8 cellular contexts compared by ENCODE assay signal in the genomic region with DNA sequence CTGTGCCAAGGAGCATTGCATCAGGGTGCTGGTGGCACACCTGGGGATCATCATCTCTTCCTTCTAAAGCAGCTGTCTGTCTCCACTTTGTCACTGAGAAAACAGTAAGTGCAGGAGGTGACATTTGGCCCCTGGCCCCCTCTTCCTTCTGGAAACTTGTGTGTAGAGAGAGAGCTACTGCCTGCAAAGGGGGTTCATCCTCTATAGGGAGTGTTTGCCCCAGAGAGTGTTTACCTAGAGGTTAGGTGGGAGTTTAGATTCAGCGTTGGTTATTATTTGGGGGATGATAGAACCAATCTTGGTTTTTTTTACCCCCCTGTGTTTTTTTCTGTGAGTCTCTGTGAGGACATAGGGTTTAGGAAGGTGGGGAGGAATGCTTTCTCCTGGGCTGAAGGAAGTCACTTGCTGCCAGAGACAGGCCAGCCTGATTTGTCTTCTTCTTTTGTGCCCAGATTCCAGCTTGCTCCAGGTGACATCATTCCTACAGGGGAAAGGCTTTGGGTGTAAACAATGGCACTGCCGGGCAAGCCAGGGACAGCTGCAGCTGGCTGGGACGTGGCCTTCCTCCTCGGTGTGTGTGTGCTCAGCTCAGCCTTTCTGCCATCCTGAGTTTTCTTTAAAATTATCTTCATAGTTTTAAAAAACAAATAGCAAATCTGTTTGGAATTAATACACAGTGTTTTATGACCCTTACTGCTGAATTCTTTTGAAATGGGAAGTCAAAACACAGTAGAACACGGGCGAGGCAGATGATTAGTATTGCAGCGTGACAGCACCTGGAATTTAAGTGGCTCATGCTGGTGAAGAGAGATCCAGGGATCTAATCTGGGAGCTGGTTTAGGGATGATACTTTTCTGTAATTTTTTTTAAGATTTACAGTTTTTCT. TPM values are rescaled to one million over a fixed set of nuclear protein-coding genes. Genes with fewer than 3 reads are reported as not detected.
DNase-seq lines count a peak whose midpoint lies in the region; ATAC-seq and TF ChIP-seq lines count a peak whose summit lies in the region.

No MANE protein-coding gene starts in this region.

- POLR2A ChIA-PET in SK-N-SH (lab: Yijun Ruan, JAX) = no interaction called here

- peak overlapping the region; percentile 21; the same call in 1 of the 2 replicates for H3K4me2 ChIP-seq in SK-N-SH

- H3K27ac ChIP-seq in SK-N-SH (ENCODE audit: low read depth in 2 of 2, low read length in 1 of 2) (peak overlapping the region; percentile 14 to 72; a peak in 3 of 4 replicates), SJSA1 (peak overlapping the region; percentile 38), psoas muscle (peak overlapping the region; percentile 79)

- H3K4me3 ChIP-seq in SK-N-SH (ENCODE audit: low read depth in 2 of 2, low read length in 1 of 2) (no peak overlapping the region; a peak in 1 of 4 replicates), SJSA1 (no peak overlapping the region), psoas muscle (peak overlapping the region; percentile 24)

- H3K27me3 ChIP-seq in SK-N-SH (ENCODE audit: insufficient read depth) = no peaks in the 10 kb centered on the region
- H3K27me3 ChIP-seq in SJSA1 (replicated peaks) = no peaks in the 10 kb centered on the region
- no peaks in the 10 kb centered on the region for H3K27me3 ChIP-seq in psoas muscle (ENCODE audit: insufficient read depth in 3 of 3, low read length in 2 of 3)

- 73% methylated on average over 7 of the region's 7 CpGs for WGBS in SK-N-SH (ENCODE audit: low lambda C conversion rate)
- WGBS in psoas muscle, 3 donors = 16 to 19% (median 19%) methylated on average over 7 of the region's 7 CpGs

- no peak overlapping the region for H2AFZ ChIP-seq in SK-N-SH (ENCODE audit: low read depth)

- peaks cover 100% of the 10 kb centered on the region for H4K20me1 ChIP-seq in SK-N-SH (ENCODE audit: insufficient read depth)

- no peak for TF ChIP-seq CTCF in SK-N-SH (IDR thresholded peaks at IDR 0.05)
- no peak for TF ChIP-seq CTCF in psoas muscle (IDR thresholded peaks at IDR 0.05)
- TF ChIP-seq CTCF in GM13976 (IDR thresholded peaks at IDR 0.05; ENCODE audit: borderline replicate concordance, control extremely low read depth, extremely low read depth, insufficient read depth, missing control alignments) = no peak

- CTCF ChIA-PET in SK-N-SH (lab: Yijun Ruan, JAX) = interaction anchor here (1.6 to 2.2 kb wide), 2 partner anchors 18 to 68 kb away, joined by 3 to 5 read pairs; no protein-coding TSS in a partner anchor

- H3K36me3 ChIP-seq in SK-N-SH (replicated peaks in 1 of 2; ENCODE audit: control insufficient read depth in 1 of 2, insufficient read depth in 2 of 2, low read length in 1 of 2) = peaks cover 6% of the 10 kb centered on the region in 2 experiments
- peaks cover 31% of the 10 kb centered on the region for H3K36me3 ChIP-seq in SJSA1
- H3K36me3 ChIP-seq in psoas muscle (ENCODE audit: insufficient read depth in 1 of 2, low read depth in 1 of 2) = no peaks in the 10 kb centered on the region

- H3K4me1 ChIP-seq in SK-N-SH (ENCODE audit: control insufficient read depth in 1 of 2, insufficient read depth in 2 of 2, low read depth in 1 of 2, low read length in 1 of 2) = peaks cover 33 to 62% of the 10 kb centered on the region in 2 experiments
- peaks cover 70% of the 10 kb centered on the region for H3K4me1 ChIP-seq in SJSA1 (replicated peaks)
- peaks cover 85% of the 10 kb centered on the region for H3K4me1 ChIP-seq in psoas muscle

- H3F3A ChIP-seq in SK-N-SH (replicated peaks; ENCODE audit: insufficient read depth) = peaks cover 16% of the 10 kb centered on the region

- no peak overlapping the region for H3K9ac ChIP-seq in SK-N-SH

- intact Hi-C loops in psoas muscle (cut with DNase I) = no loop called here

- in situ Hi-C loops in GM13976 (cut with MboI; ENCODE audit: low sequenced_read_pairs, unreplicated experiment) = no loop called here

- H3K9me3 ChIP-seq in SK-N-SH = no peaks in the 10 kb centered on the region
- no peaks in the 10 kb centered on the region for H3K9me3 ChIP-seq in SJSA1 (replicated peaks)
- H3K9me3 ChIP-seq in psoas muscle = no peaks in the 10 kb centered on the region

- no peak for TF ChIP-seq RAD21 in SK-N-SH (IDR thresholded peaks at IDR 0.05; ENCODE audit: low read length)

- ATAC-seq in SK-N-SH treated with all-trans-retinoic acid at 6 μM for 48 hours (no peak), psoas muscle (peak; percentile 50 to 66 (median 62))

- H3K79me2 ChIP-seq in SK-N-SH (ENCODE audit: insufficient read depth) = peaks cover 100% of the 10 kb centered on the region

- DNase-seq in SK-N-SH = no peak
- DNase-seq in SJSA1 (ENCODE audit: low read depth in 1 of 2, low spot score in 2 of 2) = no peak
- DNase-seq in glomerular visceral epithelial cell (ENCODE audit: extremely low spot score) = peak; percentile 25
- peak in 1 of 2 donors; percentile 44 for DNase-seq in psoas muscle
- no peak for DNase-seq in stimulated activated CD8-positive, alpha-beta memory T cell treated with anti-CD3 and anti-CD28 coated beads, Interleukin-4, amount 100 ng/mL, for 48 hours
- no peak for DNase-seq in NCI-H1436 (lab: John Stamatoyannopoulos, UW)
- no peak for DNase-seq in GM13976 (ENCODE audit: low spot score)

- no peak for TF ChIP-seq EP300 in SK-N-SH (IDR thresholded peaks at IDR 0.05; ENCODE audit: borderline replicate concordance in 1 of 2, low read depth in 1 of 2, low read length in 1 of 2)

- H3K9me2 ChIP-seq in SK-N-SH = no peaks in the 10 kb centered on the region

TF ChIP-seq in SK-N-SH, 30 proteins besides CTCF, POLR2A, EP300 and RAD21:
- TF ChIP-seq MXI1 (IDR thresholded peaks at IDR 0.05; ENCODE audit: low read depth, low read length) = 0 out of 2 replicates have a peak, but pooled peaks have one; percentile 23
- TF ChIP-seq RCOR1 (IDR thresholded peaks at IDR 0.05; ENCODE audit: low read length) = no peak
- no peak for TF ChIP-seq TEAD4 (IDR thresholded peaks at IDR 0.05; ENCODE audit: borderline replicate concordance, insufficient read depth)
TF ChIP-seq in SK-N-SH: peak in this region for 1.

TF ChIP-seq in SK-N-SH treated with all-trans-retinoic acid at 6 μM for 48 hours, 23 proteins besides CTCF, POLR2A, EP300 and RAD21:
- TF ChIP-seq TOX (CRISPR knock-in tag; IDR thresholded peaks at IDR 0.05; ENCODE audit: borderline replicate concordance) (no peak), ZNF565 (CRISPR knock-in tag; conservative IDR thresholded peaks at IDR 0.05; ENCODE audit: low read depth) (no peak), ZNF70 (CRISPR knock-in tag; IDR thresholded peaks at IDR 0.05) (no peak), ZFP3 (CRISPR knock-in tag; IDR thresholded peaks at IDR 0.05) (no peak), ZFP30 (CRISPR knock-in tag; IDR thresholded peaks at IDR 0.05) (no peak), SNAI2 (CRISPR knock-in tag; IDR thresholded peaks at IDR 0.05) (no peak)

RNA-seq across cellular contexts. Expression of gene PRRC2B, which starts 24.5 kb away (rescaled TPM):
- polyA plus RNA-seq in SK-N-SH (2012; rRNA removed) (18.5 and 26.3 TPM in 2 replicates), psoas muscle (10 to 100 TPM; 22.7 to 42.1 (median 27.5) TPM)
- polyA plus RNA-seq in SK-N-SH (2012; cell fraction: cytosol; rRNA removed) = 17.5 and 22.0 TPM in 2 replicates
- polyA plus RNA-seq in SK-N-SH (2012; cell fraction: nucleus; rRNA removed) = 84.2 and 122 TPM in 2 replicates
- total RNA-seq in SJSA1 (2014; rRNA removed; shearing (Covaris generic)) = 38.4 and 41.1 TPM in 2 replicates
- total RNA-seq in psoas muscle = 100 to 1,000 TPM in 1 of 4 donors, 10 to 100 TPM in 3; 63.6 to 114 (median 78.7) TPM
